7 cellular contexts compared by ENCODE assay signal in the genomic region with DNA sequence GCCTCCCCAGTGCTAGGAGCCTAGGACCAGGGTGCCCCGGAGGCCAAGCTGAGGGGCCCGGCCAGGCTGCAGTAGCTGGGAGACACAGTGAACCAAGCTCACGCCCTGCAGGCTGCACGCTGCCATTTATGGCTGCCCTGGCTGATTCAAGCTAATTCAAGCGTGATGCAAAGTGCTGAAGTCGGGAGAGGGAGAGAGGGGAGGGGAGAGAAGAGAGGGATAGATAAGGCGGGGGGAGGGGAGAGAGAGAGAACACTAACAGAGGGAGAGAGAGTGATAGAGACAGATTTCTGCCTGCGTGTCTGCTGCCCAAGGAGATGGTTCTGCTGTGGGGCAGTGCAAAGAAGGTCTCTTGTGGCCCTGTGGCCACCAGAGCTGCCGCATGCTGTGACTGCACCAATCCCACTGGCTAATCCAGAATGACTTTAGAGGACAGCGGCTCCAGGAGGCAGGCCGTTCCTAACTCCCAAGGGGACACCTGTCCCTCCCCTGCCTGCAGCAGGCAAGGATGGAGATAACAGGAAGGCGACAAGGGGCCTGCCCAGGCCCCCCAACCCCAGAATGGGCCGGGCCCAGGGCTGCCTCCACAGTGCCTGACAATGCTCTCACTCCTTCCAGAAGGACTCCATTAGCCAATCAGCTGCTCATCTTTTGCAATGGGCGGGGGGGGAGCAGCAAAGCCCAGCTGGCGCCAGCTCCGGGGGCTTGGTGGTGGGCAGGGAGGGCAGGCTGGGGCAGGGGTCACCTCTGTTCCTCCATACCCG. TPM values are rescaled to one million over a fixed set of nuclear protein-coding genes. Genes with fewer than 3 reads are reported as not detected.
DNase-seq lines count a peak whose midpoint lies in the region; ATAC-seq and TF ChIP-seq lines count a peak whose summit lies in the region.

No MANE protein-coding gene starts in this region.

- peaks cover 15% of the 10 kb centered on the region for H4K20me1 ChIP-seq in hepatocyte (ENCODE audit: insufficient read depth, poor library complexity, severe bottlenecking)

- WGBS in hepatocyte (ENCODE audit: low lambda C conversion rate, missing lambda C conversion rate), result 30% methylated on average over 15 of the region's 17 CpGs
- 59% methylated on average over 16 of the region's 17 CpGs for WGBS in suprapubic skin

- no peak for TF ChIP-seq EP300 in suprapubic skin (IDR thresholded peaks at IDR 0.05)

- H3K27ac ChIP-seq in hepatocyte, result peak overlapping the region; percentile 56
- H3K27ac ChIP-seq in suprapubic skin, result peak overlapping the region; percentile 7

- H2AFZ ChIP-seq in hepatocyte, result no peak overlapping the region

- H3K9ac ChIP-seq in adipocyte (ENCODE audit: low read length), result peak overlapping the region; percentile 34

- intact Hi-C loops in sciatic nerve (cut with DNase I), result no loop called here

- H3K4me3 ChIP-seq in adipocyte (ENCODE audit: low read length), result peak overlapping the region; percentile 20
- no peak overlapping the region for H3K4me3 ChIP-seq in hepatocyte
- H3K4me3 ChIP-seq in suprapubic skin, result no peak overlapping the region

- H3K9me3 ChIP-seq in adipocyte (ENCODE audit: control insufficient read depth, low read length) (no peaks in the 10 kb centered on the region), hepatocyte (ENCODE audit: low read depth) (no peaks in the 10 kb centered on the region), suprapubic skin (no peaks in the 10 kb centered on the region)

- ATAC-seq in HG03521 (IDR thresholded peaks at IDR 0.05; ENCODE audit: unreplicated experiment), result no peak
- ATAC-seq in sciatic nerve, result no peak

- H3K36me3 ChIP-seq in adipocyte (ENCODE audit: control insufficient read depth, insufficient read depth, low read length, severe bottlenecking) (no peaks in the 10 kb centered on the region), hepatocyte (replicated peaks; ENCODE audit: insufficient read depth, low read depth) (no peaks in the 10 kb centered on the region), suprapubic skin (no peaks in the 10 kb centered on the region)

- peaks cover 82% of the 10 kb centered on the region for H3K79me2 ChIP-seq in hepatocyte

- H3K27me3 ChIP-seq in adipocyte (replicated peaks; ENCODE audit: control insufficient read depth, insufficient read depth, low read length) (no peaks in the 10 kb centered on the region), hepatocyte (no peaks in the 10 kb centered on the region), suprapubic skin (no peaks in the 10 kb centered on the region)

- H3K4me1 ChIP-seq in adipocyte (ENCODE audit: control insufficient read depth, insufficient read depth, low read length), result peaks cover 71% of the 10 kb centered on the region
- H3K4me1 ChIP-seq in hepatocyte (ENCODE audit: insufficient read depth), result peaks cover 39% of the 10 kb centered on the region
- H3K4me1 ChIP-seq in suprapubic skin, result peaks cover 70% of the 10 kb centered on the region

- no peak for TF ChIP-seq CTCF in hepatocyte (IDR thresholded peaks at IDR 0.05; ENCODE audit: poor library complexity)
- no peak for TF ChIP-seq CTCF in suprapubic skin (IDR thresholded peaks at IDR 0.05)

- H3K4me2 ChIP-seq in hepatocyte, result peak overlapping the region; percentile 65

- DNase-seq in M059J (ENCODE audit: low read depth) (peak; percentile 39), adipocyte (ENCODE audit: low read depth) (peak; percentile 50), hepatocyte (ENCODE audit: low spot score) (peak; percentile 80), suprapubic skin (ENCODE audit: low spot score in 2 of 2) (no peak), sciatic nerve (ENCODE audit: low spot score) (no peak)
- no peak for DNase-seq in activated naive CD4-positive, alpha-beta T cell treated with Interleukin-2 at 50 U/mL for 16 hours

- no peaks in the 10 kb centered on the region for H3K9me2 ChIP-seq in hepatocyte (replicated peaks; ENCODE audit: insufficient read depth)

- TF ChIP-seq POLR2A in suprapubic skin (IDR thresholded peaks at IDR 0.05), result no peak

RNA-seq across cellular contexts. Expression of a gene that starts 12.9 kb away (rescaled TPM):
- 125 and 142 TPM in 2 replicates for total RNA-seq in M059J (2014; rRNA removed; shearing (Covaris generic))
- total RNA-seq in hepatocyte, result 101 and 102 TPM in 2 replicates
- polyA plus RNA-seq in hepatocyte, result 117 and 138 TPM in 2 replicates
- total RNA-seq in suprapubic skin, result 10 to 100 TPM; 44.5 to 67.8 (median 56.9) TPM
- 185 TPM for total RNA-seq in sciatic nerve

RNA-seq across cellular contexts. Expression of a gene that starts 28.5 kb away (rescaled TPM):
- 28.6 and 40.5 TPM in 2 replicates for total RNA-seq in M059J (2014; rRNA removed; shearing (Covaris generic))
- total RNA-seq in hepatocyte (19.3 and 19.5 TPM in 2 replicates), suprapubic skin (10 to 100 TPM; 13.8 to 22.1 (median 17.7) TPM), sciatic nerve (37.2 TPM)
- 34.5 and 44.8 TPM in 2 replicates for polyA plus RNA-seq in hepatocyte

RNA-seq across cellular contexts. Expression of a gene that starts 28.8 kb away (rescaled TPM):
- 41.0 and 60.8 TPM in 2 replicates for total RNA-seq in M059J (2014; rRNA removed; shearing (Covaris generic))
- total RNA-seq in hepatocyte, result 36.6 and 36.8 TPM in 2 replicates
- 48.0 and 56.5 TPM in 2 replicates for polyA plus RNA-seq in hepatocyte
- total RNA-seq in suprapubic skin, result 10 to 100 TPM; 20.6 to 29.9 (median 23.0) TPM
- 29.1 TPM for total RNA-seq in sciatic nerve

RNA-seq across cellular contexts. Expression of a gene that starts 39.2 kb away (rescaled TPM):
- 225 and 289 TPM in 2 replicates for total RNA-seq in M059J (2014; rRNA removed; shearing (Covaris generic))
- total RNA-seq in hepatocyte (152 and 157 TPM in 2 replicates), suprapubic skin (100 to 1,000 TPM; 170 to 253 (median 186) TPM), sciatic nerve (154 TPM)
- 152 and 173 TPM in 2 replicates for polyA plus RNA-seq in hepatocyte

RNA-seq across cellular contexts. Expression of a gene that starts 40.0 kb away (rescaled TPM):
- total RNA-seq in M059J (2014; rRNA removed; shearing (Covaris generic)), result 15.8 and 16.4 TPM in 2 replicates
- total RNA-seq in hepatocyte (59.4 and 66.6 TPM in 2 replicates), suprapubic skin (10 to 100 TPM; 31.5 to 78.8 (median 37.2) TPM), sciatic nerve (30.3 TPM)
- 35.4 and 43.5 TPM in 2 replicates for polyA plus RNA-seq in hepatocyte

Comparison
In these comparisons a context has a peak if more than half of its experiments do, and no peak if none do; other contexts are left out.
1. DNase-seq: peak in M059J (single experiment), adipocyte (single experiment) and hepatocyte (single experiment); none in suprapubic skin (0 of 2), activated naive CD4-positive, alpha-beta T cell treated with Interleukin-2 at 50 U/mL for 16 hours (single experiment) and sciatic nerve (single experiment).